2 cellular contexts compared by ENCODE assay signal in genomic region chr3:78827618-78828017, GRCh38.
TF ChIP-seq lines count a peak whose summit lies in the region.

No MANE protein-coding gene starts in this region.

TF ChIP-seq in HepG2, 621 proteins besides CTCF, POLR2A, EP300 and RAD21 (continued from another document):
- peak; percentile 13 for TF ChIP-seq AGO2 (optimal IDR thresholded peaks at IDR 0.05; ENCODE audit: low read depth, low read length)

TF ChIP-seq in K562, 482 proteins besides CTCF, POLR2A, EP300 and RAD21 (continued from another document):
- TF ChIP-seq, protein P1, sequence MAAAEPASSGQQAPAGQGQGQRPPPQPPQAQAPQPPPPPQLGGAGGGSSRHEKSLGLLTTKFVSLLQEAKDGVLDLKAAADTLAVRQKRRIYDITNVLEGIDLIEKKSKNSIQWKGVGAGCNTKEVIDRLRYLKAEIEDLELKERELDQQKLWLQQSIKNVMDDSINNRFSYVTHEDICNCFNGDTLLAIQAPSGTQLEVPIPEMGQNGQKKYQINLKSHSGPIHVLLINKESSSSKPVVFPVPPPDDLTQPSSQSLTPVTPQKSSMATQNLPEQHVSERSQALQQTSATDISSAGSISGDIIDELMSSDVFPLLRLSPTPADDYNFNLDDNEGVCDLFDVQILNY (CRISPR knock-in tag; IDR thresholded peaks at IDR 0.05), result no peak
